1 cellular context compared by ENCODE assay signal in genomic region chrY:11085801-11086200, GRCh38.
DNase-seq lines count a peak whose midpoint lies in the region; TF ChIP-seq lines count a peak whose summit lies in the region.
"Not testable (repeated sequence)": the region's sequence is repeated elsewhere in the genome, so short reads cannot be mapped to it uniquely, and the experiment has no call there.

No MANE protein-coding gene starts in this region.

- intact Hi-C loops in esophagus muscularis mucosa (cut with DNase I) = not testable (repeated sequence)

- H3K9me3 ChIP-seq in esophagus muscularis mucosa = not testable (repeated sequence)

- not testable (repeated sequence) for H3K27ac ChIP-seq in esophagus muscularis mucosa (replicated peaks in 1 of 4)

- not testable (repeated sequence) for H3K4me1 ChIP-seq in esophagus muscularis mucosa

- not testable (repeated sequence) for TF ChIP-seq POLR2A in esophagus muscularis mucosa (IDR thresholded peaks at IDR 0.05; ENCODE audit: low read depth)

- H3K27me3 ChIP-seq in esophagus muscularis mucosa = not testable (repeated sequence)

- H3K4me3 ChIP-seq in esophagus muscularis mucosa = not testable (repeated sequence)

- TF ChIP-seq CTCF in esophagus muscularis mucosa (IDR thresholded peaks at IDR 0.05) = not testable (repeated sequence)

- TF ChIP-seq EP300 in esophagus muscularis mucosa (IDR thresholded peaks at IDR 0.05) = not testable (repeated sequence)

- not testable (repeated sequence) for H3K36me3 ChIP-seq in esophagus muscularis mucosa

- peak; percentile 24 for DNase-seq in esophagus muscularis mucosa (ENCODE audit: extremely low spot score)

- WGBS in esophagus muscularis mucosa = no CpG with 5 or more reads among the region's 3 CpGs
